24 cellular contexts compared by ENCODE assay signal in genomic region chr4:74339501-74339900, GRCh38. TPM values are rescaled to one million over a fixed set of nuclear protein-coding genes. Genes with fewer than 3 reads are reported as not detected.
"Had no signal": no experiment of that assay in that cellular context is flagged by ENCODE, and none has a peak within 500 bp of the region (broad histone marks: within the 10 kb centered on the region; RNA-seq: fewer than 3 reads in every experiment).

No MANE protein-coding gene starts in this region.

- H3K27me3 ChIP-seq: breast epithelium, esophagus muscularis mucosa, gastrocnemius medialis, pancreas, right atrium auricular region, thyroid gland, upper lobe of right lung had no signal

- H3K4me1 ChIP-seq: breast epithelium, esophagus muscularis mucosa, gastrocnemius medialis, left ventricle myocardium inferior, pancreas, psoas muscle, right atrium auricular region, thyroid gland, upper lobe of right lung had no signal

- H3K27ac ChIP-seq: breast epithelium, esophagus muscularis mucosa, gastrocnemius medialis, left ventricle myocardium inferior, pancreas, psoas muscle, right atrium auricular region, skin epidermis, thyroid gland, upper lobe of right lung had no signal

- H3K4me3 Mint-ChIP-seq: activated CD4-positive, alpha-beta memory T cell treated with anti-CD3 and anti-CD28 coated beads for 36 hours; activated naive CD4-positive, alpha-beta T cell treated with anti-CD3 and anti-CD28 coated beads for 36 hours; activated naive CD8-positive, alpha-beta T cell treated with anti-CD3 and anti-CD28 coated beads, Interleukin-2, amount 10 ng/mL, durations not matched to agents 7 days and 5 days; central memory CD8-positive, alpha-beta T cell; mesothelial cell of epicardium; natural killer cell; stimulated activated naive CD8-positive, alpha-beta T cell treated with anti-CD3 and anti-CD28 coated beads, Interleukin-15, Interleukin-2, amounts not matched to agents 100 ng/mL and 50 ng/mL, for 24 hours had no signal

- H3K36me3 ChIP-seq: breast epithelium, esophagus muscularis mucosa, gastrocnemius medialis, left ventricle myocardium inferior, pancreas, right atrium auricular region, thyroid gland, upper lobe of right lung had no signal

- H3K27ac Mint-ChIP-seq: activated CD4-positive, alpha-beta memory T cell treated with anti-CD3 and anti-CD28 coated beads for 36 hours; activated naive CD4-positive, alpha-beta T cell treated with anti-CD3 and anti-CD28 coated beads for 36 hours; activated naive CD8-positive, alpha-beta T cell treated with anti-CD3 and anti-CD28 coated beads, Interleukin-2, amount 10 ng/mL, durations not matched to agents 7 days and 5 days; mesothelial cell of epicardium; natural killer cell; stimulated activated naive CD8-positive, alpha-beta T cell treated with anti-CD3 and anti-CD28 coated beads, Interleukin-15, Interleukin-2, amounts not matched to agents 100 ng/mL and 50 ng/mL, for 24 hours had no signal

- ATAC-seq: gastrocnemius medialis, psoas muscle, upper lobe of right lung had no signal

- H3K9me3 ChIP-seq: gastrocnemius medialis, pancreas, psoas muscle, thyroid gland, upper lobe of right lung had no signal

- H3K4me3 ChIP-seq: breast epithelium, esophagus muscularis mucosa, gastrocnemius medialis, left ventricle myocardium inferior, pancreas, psoas muscle, right atrium auricular region, skin epidermis, thyroid gland, upper lobe of right lung had no signal

- H3K4me1 Mint-ChIP-seq: activated naive CD8-positive, alpha-beta T cell treated with anti-CD3 and anti-CD28 coated beads, Interleukin-2, amount 10 ng/mL, durations not matched to agents 7 days and 5 days; central memory CD8-positive, alpha-beta T cell; mesothelial cell of epicardium; natural killer cell had no signal

- DNase-seq: activated CD4-positive, alpha-beta memory T cell treated with anti-CD3 and anti-CD28 coated beads for 36 hours; activated CD4-positive, alpha-beta T cell treated with anti-CD3 and anti-CD28 coated beads for 48 hours; activated naive CD4-positive, alpha-beta T cell treated with anti-CD3 and anti-CD28 coated beads for 36 hours; activated naive CD8-positive, alpha-beta T cell treated with anti-CD3 and anti-CD28 coated beads, Interleukin-2, amount 10 ng/mL, durations not matched to agents 7 days and 5 days; activated T-cell treated with anti-CD3 and anti-CD28 coated beads, Interleukin-2, amount 50 U/mL, for 48 hours; amniotic stem cell; gastrocnemius medialis; hippocampal formation; left ventricle myocardium inferior; natural killer cell; pancreas; psoas muscle; stimulated activated CD4-positive, alpha-beta T cell treated with anti-CD3 and anti-CD28 coated beads, Interleukin-1b, Interleukin-23, amount 100 ng/mL, for 48 hours; substantia nigra; thyroid gland; upper lobe of right lung had no signal

- H3K36me3 Mint-ChIP-seq: activated naive CD8-positive, alpha-beta T cell treated with anti-CD3 and anti-CD28 coated beads, Interleukin-2, amount 10 ng/mL, durations not matched to agents 7 days and 5 days; natural killer cell had no signal

- H3K27me3 Mint-ChIP-seq: activated naive CD8-positive, alpha-beta T cell treated with anti-CD3 and anti-CD28 coated beads, Interleukin-2, amount 10 ng/mL, durations not matched to agents 7 days and 5 days had no signal

RNA-seq across cellular contexts. Expression of gene EREG, which starts 25.4 kb away (rescaled TPM):
- total RNA-seq: activated CD4-positive, alpha-beta memory T cell treated with anti-CD3 and anti-CD28 coated beads for 36 hours; activated naive CD4-positive, alpha-beta T cell treated with anti-CD3 and anti-CD28 coated beads for 36 hours; activated naive CD8-positive, alpha-beta T cell treated with anti-CD3 and anti-CD28 coated beads, Interleukin-2, amount 10 ng/mL, durations not matched to agents 7 days and 5 days; left ventricle myocardium inferior; lung microvascular endothelial cell had no signal
- polyA plus RNA-seq: pancreas had no signal

RNA-seq across cellular contexts. Expression of gene EPGN, which starts 31.2 kb away (rescaled TPM):
- total RNA-seq: activated CD4-positive, alpha-beta memory T cell treated with anti-CD3 and anti-CD28 coated beads for 36 hours; activated naive CD4-positive, alpha-beta T cell treated with anti-CD3 and anti-CD28 coated beads for 36 hours; activated naive CD8-positive, alpha-beta T cell treated with anti-CD3 and anti-CD28 coated beads, Interleukin-2, amount 10 ng/mL, durations not matched to agents 7 days and 5 days; esophagus muscularis mucosa; gastrocnemius medialis; left ventricle myocardium inferior; lung microvascular endothelial cell; natural killer cell; thyroid gland had no signal
- polyA plus RNA-seq: pancreas had no signal
